In the genomic region with DNA sequence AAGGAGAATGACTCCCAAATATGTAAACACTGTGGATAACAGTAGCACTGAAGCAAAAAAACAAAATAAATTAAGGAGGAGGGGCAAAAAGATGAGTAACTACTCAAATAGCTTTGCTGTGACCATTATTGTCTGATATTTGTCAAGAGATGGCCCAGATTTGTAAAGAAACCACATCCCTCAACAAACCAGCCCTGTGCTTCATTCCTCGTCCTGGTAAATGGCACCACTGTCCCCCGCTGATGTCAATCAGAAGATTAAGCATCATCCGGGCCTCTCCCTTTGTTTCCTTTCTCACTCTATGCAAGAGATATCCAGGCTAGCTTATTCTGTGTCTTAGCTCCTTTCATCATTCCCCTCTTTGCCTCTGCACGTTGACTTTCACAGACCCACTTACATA, we compare ENCODE assay signal across 11 cellular contexts.
A peak's percentile ranks its signal among the peaks of the same experiment; 100 is the strongest.
DNase-seq lines count a peak whose midpoint lies in the region; ATAC-seq and TF ChIP-seq lines count a peak whose summit lies in the region.
"Had no signal": no experiment of that assay in that cellular context is flagged by ENCODE, and none has a peak within 500 bp of the region (broad histone marks: within the 10 kb centered on the region; RNA-seq: fewer than 3 reads in every experiment).

No MANE protein-coding gene starts in this region.

- ATAC-seq in body of pancreas (no peak), GM18505 (IDR thresholded peaks at IDR 0.05; ENCODE audit: unreplicated experiment) (no peak), GM19328 (IDR thresholded peaks at IDR 0.05; ENCODE audit: unreplicated experiment) (no peak)
- ATAC-seq: esophagus mucosa had no signal

- peaks cover 20% of the 10 kb centered on the region for H3K4me1 ChIP-seq in body of pancreas
- peaks cover 0 to 11% (median 5%) of the 10 kb centered on the region in 4 donors for H3K4me1 ChIP-seq in stomach

- no peaks in the 10 kb centered on the region for H3K36me3 ChIP-seq in body of pancreas (replicated peaks in 1 of 2; ENCODE audit: insufficient read depth in 1 of 2, low read depth in 2 of 2)
- peaks cover 0 to 19% (median 14%) of the 10 kb centered on the region in 4 donors for H3K36me3 ChIP-seq in stomach

- TF ChIP-seq POLR2A in body of pancreas (IDR thresholded peaks at IDR 0.05) (no peak), stomach (IDR thresholded peaks at IDR 0.05) (no peak), GM18505 (IDR thresholded peaks at IDR 0.05; ENCODE audit: borderline replicate concordance, extremely low read depth, insufficient read depth, insufficient read length) (no peak)

- TF ChIP-seq CTCF in body of pancreas (IDR thresholded peaks at IDR 0.05), result no peak
- no peak for TF ChIP-seq CTCF in stomach (IDR thresholded peaks at IDR 0.05)

- H3K9me3 ChIP-seq in body of pancreas (no peaks in the 10 kb centered on the region), stomach (no peaks in the 10 kb centered on the region)

- no peak overlapping the region for H3K4me3 ChIP-seq in body of pancreas
- H3K4me3 ChIP-seq in stomach, result peak overlapping the region in 1 of 4 donors; percentile 42

- H3K27me3 ChIP-seq in body of pancreas, result no peaks in the 10 kb centered on the region
- H3K27me3 ChIP-seq in stomach, result no peaks in the 10 kb centered on the region

- no peak for TF ChIP-seq EP300 in stomach (IDR thresholded peaks at IDR 0.05)

- WGBS in body of pancreas, 2 donors, result 67 to 78% methylated on average over 4 of the region's 4 CpGs
- 68 to 81% (median 72%) methylated on average over 4 of the region's 4 CpGs for WGBS in stomach, 5 donors

- DNase-seq in G401 (ENCODE audit: low spot score), result peak; percentile 14
- DNase-seq in body of pancreas, result no peak
- DNase-seq in iris pigment epithelial cell (ENCODE audit: low read depth), result peak; percentile 74
- no peak for DNase-seq in stomach
- DNase-seq in posterior cingulate gyrus, result no peak
- DNase-seq in NCI-H446 (lab: John Stamatoyannopoulos, UW), result no peak
- DNase-seq: SHP77 had no signal

- intact Hi-C loops in body of pancreas (cut with DNase I), result no loop called here
- intact Hi-C loops in stomach (cut with DNase I; ENCODE audit: low total_unique reads), result no loop called here
- intact Hi-C loops in posterior cingulate gyrus (cut with DNase I), result no loop called here

- peak overlapping the region in 3 of 4 donors; percentile 29 to 95 (median 37) for H3K27ac ChIP-seq in body of pancreas
- H3K27ac ChIP-seq in stomach, result peak overlapping the region in 4 of 5 donors; percentile 82 to 89 (median 86)
- H3K27ac ChIP-seq: HL-60 had no signal

- in situ Hi-C loops in G401 (cut with HindIII; ENCODE audit: low sequenced_read_pairs), result no loop called here

Comparison
In these comparisons a context has a peak if more than half of its experiments do, and no peak if none do; other contexts are left out.
1. DNase-seq: peak in G401 (single experiment) and iris pigment epithelial cell (single experiment); none in body of pancreas (0 of 4), stomach (single experiment), posterior cingulate gyrus (0 of 10) and NCI-H446 (0 of 2).